ENCODE assay signal across 8 cellular contexts in the genomic region with DNA sequence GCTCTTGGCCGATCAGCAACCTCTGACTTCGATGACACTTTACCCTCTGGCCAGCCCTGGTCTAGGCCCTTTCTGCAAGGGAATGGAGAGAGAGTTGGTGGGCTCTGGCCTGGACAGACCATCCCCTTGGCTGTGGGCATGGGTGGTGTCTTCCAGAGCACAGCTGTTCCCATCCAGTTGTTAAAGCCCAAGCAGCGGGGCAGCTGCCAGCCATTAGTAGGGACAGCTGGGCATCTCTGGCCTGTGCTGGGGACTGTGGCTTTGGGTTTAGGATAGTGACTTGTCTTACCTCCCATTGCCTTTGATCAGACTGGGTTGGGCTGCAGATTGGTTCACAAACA. TPM values are rescaled to one million over a fixed set of nuclear protein-coding genes. Genes with fewer than 3 reads are reported as not detected.
DNase-seq lines count a peak whose midpoint lies in the region; ATAC-seq and TF ChIP-seq lines count a peak whose summit lies in the region.

No MANE protein-coding gene starts in this region.

- peaks cover 38 to 67% (median 55%) of the 10 kb centered on the region in 11 experiments for H3K36me3 ChIP-seq in BLaER1 treated with 17β-estradiol and CSF1 and Interleukin-3, amounts not matched to agents 10 nM and 100 nM

- peaks cover 42 to 49% (median 43%) of the 10 kb centered on the region in 3 donors for H3K4me1 Mint-ChIP-seq in IgD-negative memory B cell
- H3K4me1 Mint-ChIP-seq in chondrocyte (ENCODE audit: low read depth), result peaks cover 52% of the 10 kb centered on the region
- H3K4me1 Mint-ChIP-seq in natural killer cell treated with Interleukin-12 subunit alpha and Interleukin-12 subunit beta and Interleukin-15 and Interleukin-18, amount 100 ng/mL, for 72 hours (ENCODE audit: low read depth in 2 of 2), result peaks cover 37 to 48% of the 10 kb centered on the region in 2 donors
- peaks cover 13% of the 10 kb centered on the region for H3K4me1 Mint-ChIP-seq in endothelial cell (ENCODE audit: unreplicated experiment)

- no peak for DNase-seq in chondrocyte (ENCODE audit: low spot score)
- no peak for DNase-seq in natural killer cell treated with Interleukin-12 subunit alpha and Interleukin-12 subunit beta and Interleukin-15 and Interleukin-18, amount 100 ng/mL, for 72 hours (ENCODE audit: low spot score)
- no peak for DNase-seq in SIG-M5 treated with dmso at 0.1 percent for 504 hours (lab: John Stamatoyannopoulos, UW; ENCODE audit: unreplicated experiment)
- no peak for DNase-seq in Kasumi-1 (lab: John Stamatoyannopoulos, UW)
- DNase-seq in globus pallidus (ENCODE audit: low spot score), result no peak
- no peak for DNase-seq in endothelial cell (ENCODE audit: low spot score)

- H3K36me3 Mint-ChIP-seq in IgD-negative memory B cell, result peaks cover 2% of the 10 kb centered on the region
- H3K36me3 Mint-ChIP-seq in chondrocyte (ENCODE audit: low read depth), result peaks cover 24% of the 10 kb centered on the region
- H3K36me3 Mint-ChIP-seq in natural killer cell treated with Interleukin-12 subunit alpha and Interleukin-12 subunit beta and Interleukin-15 and Interleukin-18, amount 100 ng/mL, for 72 hours, result peaks cover 10% of the 10 kb centered on the region
- peaks cover 11% of the 10 kb centered on the region for H3K36me3 Mint-ChIP-seq in endothelial cell (ENCODE audit: low read depth, unreplicated experiment)

- H3K4me1 ChIP-seq in BLaER1 treated with 17β-estradiol and CSF1 and Interleukin-3, amounts not matched to agents 10 nM and 100 nM, result peaks cover 71 to 89% (median 80%) of the 10 kb centered on the region in 10 experiments

- ATAC-seq in natural killer cell treated with Interleukin-12 subunit alpha and Interleukin-12 subunit beta and Interleukin-15 and Interleukin-18, amount 100 ng/mL, for 72 hours, result no peak

- TF ChIP-seq CTCF in chondrocyte (IDR thresholded peaks at IDR 0.05) (no peak), endothelial cell (IDR thresholded peaks at IDR 0.05; ENCODE audit: unreplicated experiment) (no peak)

- peak overlapping the region in 3 of 11 experiments; percentile 0 to 12 (median 4); a peak in 2 of 22 replicates for H3K27ac ChIP-seq in BLaER1 treated with 17β-estradiol and CSF1 and Interleukin-3, amounts not matched to agents 10 nM and 100 nM

- H3K4me3 ChIP-seq in BLaER1 treated with 17β-estradiol and CSF1 and Interleukin-3, amounts not matched to agents 10 nM and 100 nM, result peak overlapping the region in 2 of 10 experiments; percentile 38 to 82; a peak in 1 of 20 replicates

- peak overlapping the region; percentile 89 to 100 (median 97) for H3K4me2 ChIP-seq in BLaER1 treated with 17β-estradiol and CSF1 and Interleukin-3, amounts not matched to agents 10 nM and 100 nM

- no peaks in the 10 kb centered on the region for H3K27me3 ChIP-seq in BLaER1 treated with 17β-estradiol and CSF1 and Interleukin-3, amounts not matched to agents 10 nM and 100 nM

- H3K9ac ChIP-seq in BLaER1 treated with 17β-estradiol and CSF1 and Interleukin-3, amounts not matched to agents 10 nM and 100 nM, result peak overlapping the region in 7 of 11 experiments; percentile 8 to 83 (median 40); a peak in 7 of 22 replicates

- H3K27me3 Mint-ChIP-seq in IgD-negative memory B cell (no peaks in the 10 kb centered on the region), chondrocyte (ENCODE audit: low read depth) (no peaks in the 10 kb centered on the region), endothelial cell (ENCODE audit: unreplicated experiment) (peaks cover 12% of the 10 kb centered on the region)
- no peaks in the 10 kb centered on the region for H3K27me3 Mint-ChIP-seq in natural killer cell treated with Interleukin-12 subunit alpha and Interleukin-12 subunit beta and Interleukin-15 and Interleukin-18, amount 100 ng/mL, for 72 hours

- H4K20me1 ChIP-seq in BLaER1 treated with 17β-estradiol and CSF1 and Interleukin-3, amounts not matched to agents 10 nM and 100 nM, result peaks cover 0 to 24% (median 0%) of the 10 kb centered on the region in 11 experiments; a peak in 6 of 22 replicates

- no peaks in the 10 kb centered on the region for H3K9me3 Mint-ChIP-seq in IgD-negative memory B cell
- no peaks in the 10 kb centered on the region for H3K9me3 Mint-ChIP-seq in chondrocyte (ENCODE audit: low read depth)
- no peaks in the 10 kb centered on the region for H3K9me3 Mint-ChIP-seq in natural killer cell treated with Interleukin-12 subunit alpha and Interleukin-12 subunit beta and Interleukin-15 and Interleukin-18, amount 100 ng/mL, for 72 hours
- H3K9me3 Mint-ChIP-seq in endothelial cell (ENCODE audit: unreplicated experiment), result no peaks in the 10 kb centered on the region

- H3K4me3 Mint-ChIP-seq in IgD-negative memory B cell, result peak overlapping the region; percentile 63 to 91 (median 89)
- no peak overlapping the region for H3K4me3 Mint-ChIP-seq in chondrocyte (ENCODE audit: unreplicated experiment)
- peak overlapping the region; percentile 92 for H3K4me3 Mint-ChIP-seq in natural killer cell treated with Interleukin-12 subunit alpha and Interleukin-12 subunit beta and Interleukin-15 and Interleukin-18, amount 100 ng/mL, for 72 hours
- H3K4me3 Mint-ChIP-seq in endothelial cell (ENCODE audit: unreplicated experiment), result no peak overlapping the region

- H3K9me3 ChIP-seq in BLaER1 treated with 17β-estradiol and CSF1 and Interleukin-3, amounts not matched to agents 10 nM and 100 nM (replicated peaks in 1 of 11), result no peaks in the 10 kb centered on the region

- H3K27ac Mint-ChIP-seq in IgD-negative memory B cell (peak overlapping the region; percentile 95 to 98 (median 98)), chondrocyte (ENCODE audit: unreplicated experiment) (peak overlapping the region; percentile 71), endothelial cell (ENCODE audit: unreplicated experiment) (no peak overlapping the region)
- peak overlapping the region; percentile 92 to 99 for H3K27ac Mint-ChIP-seq in natural killer cell treated with Interleukin-12 subunit alpha and Interleukin-12 subunit beta and Interleukin-15 and Interleukin-18, amount 100 ng/mL, for 72 hours

RNA-seq across cellular contexts. Expression of a gene that starts 2.8 kb away (rescaled TPM):
- 20.0 TPM for polyA plus RNA-seq in IgD-negative memory B cell
- 48.7 to 60.1 TPM (median 57.8 TPM) in 3 replicates for total RNA-seq in chondrocyte
- total RNA-seq in natural killer cell treated with Interleukin-12 subunit alpha and Interleukin-12 subunit beta and Interleukin-15 and Interleukin-18, amount 100 ng/mL, for 72 hours, result 10 to 100 TPM; 38.9 to 84.1 TPM
- 10.4 TPM for total RNA-seq in endothelial cell (ENCODE audit: unreplicated experiment)

RNA-seq across cellular contexts. Expression of a gene that starts 12.3 kb away (rescaled TPM):
- polyA plus RNA-seq in IgD-negative memory B cell, result 1.1 TPM
- total RNA-seq in chondrocyte, result 91.1 to 94.9 TPM (median 92.1 TPM) in 3 replicates
- 100 to 1,000 TPM in 1 of 2 donors, 10 to 100 TPM in 1; 75.4 to 118 TPM for total RNA-seq in natural killer cell treated with Interleukin-12 subunit alpha and Interleukin-12 subunit beta and Interleukin-15 and Interleukin-18, amount 100 ng/mL, for 72 hours
- 57.9 TPM for total RNA-seq in endothelial cell (ENCODE audit: unreplicated experiment)

RNA-seq across cellular contexts. Expression of a gene that starts 17.6 kb away (rescaled TPM):
- not detected for polyA plus RNA-seq in IgD-negative memory B cell
- 0.12 to 0.60 TPM in 2 of 3 replicates, not detected in the other for total RNA-seq in chondrocyte
- total RNA-seq in natural killer cell treated with Interleukin-12 subunit alpha and Interleukin-12 subunit beta and Interleukin-15 and Interleukin-18, amount 100 ng/mL, for 72 hours, result under 1 TPM; 0.24 to 0.36 TPM
- 0.23 TPM for total RNA-seq in endothelial cell (ENCODE audit: unreplicated experiment)

RNA-seq across cellular contexts. Expression of a gene that starts 21.5 kb away (rescaled TPM):
- 12.8 TPM for polyA plus RNA-seq in IgD-negative memory B cell
- total RNA-seq in chondrocyte, result 17.9 to 24.5 TPM (median 20.1 TPM) in 3 replicates
- 10 to 100 TPM; 13.5 to 19.7 TPM for total RNA-seq in natural killer cell treated with Interleukin-12 subunit alpha and Interleukin-12 subunit beta and Interleukin-15 and Interleukin-18, amount 100 ng/mL, for 72 hours
- 9.9 TPM for total RNA-seq in endothelial cell (ENCODE audit: unreplicated experiment)

RNA-seq across cellular contexts. Expression of a gene that starts 31.3 kb away (rescaled TPM):
- 30.0 TPM for polyA plus RNA-seq in IgD-negative memory B cell
- 23.5 to 30.4 TPM (median 26.7 TPM) in 3 replicates for total RNA-seq in chondrocyte
- 10 to 100 TPM; 29.5 to 89.2 TPM for total RNA-seq in natural killer cell treated with Interleukin-12 subunit alpha and Interleukin-12 subunit beta and Interleukin-15 and Interleukin-18, amount 100 ng/mL, for 72 hours
- 18.0 TPM for total RNA-seq in endothelial cell (ENCODE audit: unreplicated experiment)

Comparison
In these comparisons a context has a peak if more than half of its experiments do, and no peak if none do; other contexts are left out.
1. H3K4me3 Mint-ChIP-seq: peak in IgD-negative memory B cell (4 of 4) and natural killer cell treated with Interleukin-12 subunit alpha and Interleukin-12 subunit beta and Interleukin-15 and Interleukin-18, amount 100 ng/mL, for 72 hours (single experiment); none in chondrocyte (single experiment) and endothelial cell (single experiment).